Comparison of ENCODE assay signal across 8 cellular contexts in the genomic region with DNA sequence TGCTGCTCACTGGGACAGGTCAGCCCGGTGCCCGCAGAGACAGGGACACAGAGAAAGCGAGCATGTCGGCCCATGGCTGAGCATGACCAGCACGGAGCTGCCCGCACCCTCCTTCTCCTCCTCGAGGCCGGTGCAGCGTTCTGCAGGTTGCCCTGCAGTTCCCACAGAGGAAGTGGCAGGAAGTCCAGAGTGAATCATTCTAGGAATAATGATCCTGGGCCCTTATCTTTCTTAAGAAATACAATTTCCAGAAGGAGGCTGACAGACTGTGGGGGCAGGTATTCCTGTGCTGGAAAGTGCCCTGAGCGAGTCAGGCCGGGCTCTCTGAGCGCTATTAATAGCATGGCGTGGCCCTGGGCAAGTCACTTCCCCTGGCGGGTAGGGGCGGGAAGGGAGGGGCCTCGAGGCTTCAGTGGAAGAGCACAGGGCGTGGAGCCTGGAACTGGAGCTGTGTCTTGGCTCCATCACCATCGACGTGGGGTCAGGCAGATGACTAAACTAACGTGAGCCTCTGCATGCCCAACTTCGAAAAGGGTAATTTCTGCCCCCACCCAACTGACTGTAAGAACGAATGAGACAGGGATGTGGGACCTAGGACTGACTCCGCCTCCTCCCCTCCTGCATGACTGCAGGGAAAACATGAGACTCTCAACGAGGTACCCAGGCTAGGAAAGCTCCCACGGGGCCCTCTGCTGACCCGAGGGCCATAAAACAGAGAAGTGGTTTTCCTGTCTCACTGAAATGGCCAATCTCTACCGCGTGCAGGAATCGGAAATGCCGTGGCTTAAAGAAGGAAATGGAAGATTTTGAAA. TPM values are rescaled to one million over a fixed set of nuclear protein-coding genes. Genes with fewer than 3 reads are reported as not detected.
DNase-seq lines count a peak whose midpoint lies in the region; ATAC-seq and TF ChIP-seq lines count a peak whose summit lies in the region.

No MANE protein-coding gene starts in this region.

- no peak overlapping the region for H2BK120ac ChIP-seq in trophoblast cell (ENCODE audit: insufficient read depth, low read length, poor library complexity)

- H3K23ac ChIP-seq in trophoblast cell (ENCODE audit: low read length): no peak overlapping the region

- peaks cover 6% of the 10 kb centered on the region for H3K9me3 ChIP-seq in trophoblast cell (ENCODE audit: insufficient read depth, low read depth, low read length)

- H3K4me1 ChIP-seq in trophoblast cell (ENCODE audit: control insufficient read depth in 1 of 2, insufficient read depth in 2 of 2, low read length in 2 of 2): peaks cover 15 to 27% of the 10 kb centered on the region in 2 experiments

- WGBS in trophoblast cell (ENCODE audit: extremely low coverage, insufficient coverage, insufficient read length): no CpG with 5 or more reads among the region's 30 CpGs

- no peak overlapping the region for H3K14ac ChIP-seq in trophoblast cell (ENCODE audit: low read length)

- H3K36me3 ChIP-seq in trophoblast cell (ENCODE audit: control insufficient read depth in 1 of 2, insufficient read depth in 2 of 2, low read length in 2 of 2): peaks cover 39 to 43% of the 10 kb centered on the region in 2 experiments

- peak overlapping the region; percentile 31 for H4K91ac ChIP-seq in trophoblast cell (ENCODE audit: low read depth, low read length)

- peak overlapping the region; percentile 9 for H3K27ac ChIP-seq in trophoblast cell (ENCODE audit: low read depth, low read length)

- peaks cover 1% of the 10 kb centered on the region for H3K79me2 ChIP-seq in trophoblast cell (ENCODE audit: control insufficient read depth, insufficient read depth, low read length, poor library complexity)

- H3K27me3 ChIP-seq in trophoblast cell (ENCODE audit: insufficient read depth, low read length): no peaks in the 10 kb centered on the region

- no peak overlapping the region for H3K4me2 ChIP-seq in trophoblast cell (ENCODE audit: low read length)

- H3K4me3 ChIP-seq in fibroblast of villous mesenchyme (ENCODE audit: low read depth, low read length) (no peak overlapping the region), trophoblast cell (ENCODE audit: low read depth, low read length) (no peak overlapping the region)

- no peak overlapping the region for H4K12ac ChIP-seq in trophoblast cell (ENCODE audit: low read depth, low read length)

- ATAC-seq in HG03442 (IDR thresholded peaks at IDR 0.05; ENCODE audit: unreplicated experiment) (no peak), GM19324 (IDR thresholded peaks at IDR 0.05; ENCODE audit: low FRiP score, unreplicated experiment) (no peak)

- H2AFZ ChIP-seq in trophoblast cell (ENCODE audit: insufficient read depth, low read length, poor library complexity): no peak overlapping the region

- intact Hi-C loops in posterior cingulate gyrus (cut with DNase I): no loop called here

- peak; percentile 81 for DNase-seq in GDM1 (lab: John Stamatoyannopoulos, UW)
- DNase-seq in NCI-H226: peak; percentile 97
- DNase-seq in activated T-cell treated with anti-CD3 and anti-CD28 coated beads, Interleukin-2, amount 50 U/mL, for 1 hour: peak; percentile 54
- peak; percentile 93 for DNase-seq in fibroblast of villous mesenchyme (ENCODE audit: low read depth)
- DNase-seq in trophoblast cell: peak; percentile 97 to 98
- DNase-seq in posterior cingulate gyrus: no peak

- H3K79me1 ChIP-seq in trophoblast cell (ENCODE audit: low read length): peaks cover 5% of the 10 kb centered on the region

- no peak overlapping the region for H4K8ac ChIP-seq in trophoblast cell (ENCODE audit: low read depth, low read length)

- H3K18ac ChIP-seq in trophoblast cell (ENCODE audit: low read length): no peak overlapping the region

- no peak overlapping the region for H3K4ac ChIP-seq in trophoblast cell (ENCODE audit: low read depth, low read length)

- H2BK12ac ChIP-seq in trophoblast cell (ENCODE audit: low read length): no peak overlapping the region

- H2BK5ac ChIP-seq in trophoblast cell (ENCODE audit: low read depth, low read length, poor library complexity): no peak overlapping the region

- H3K9ac ChIP-seq in trophoblast cell (ENCODE audit: low read length): no peak overlapping the region

- no peak for TF ChIP-seq CTCF in fibroblast of villous mesenchyme (IDR thresholded peaks at IDR 0.05; ENCODE audit: insufficient read depth, low read depth, low read length)

- H2AK5ac ChIP-seq in trophoblast cell (ENCODE audit: low read length): no peak overlapping the region

RNA-seq across cellular contexts. Expression of gene TMEM204, which starts 9.8 kb away (rescaled TPM):
- total RNA-seq in fibroblast of villous mesenchyme: 22.5 and 36.1 TPM in 2 replicates
- polyA plus RNA-seq in trophoblast cell (2013): 9.6 and 10.8 TPM in 2 replicates

RNA-seq across cellular contexts. Expression of gene TELO2, which starts 50.1 kb away (rescaled TPM):
- 21.6 and 22.2 TPM in 2 replicates for total RNA-seq in fibroblast of villous mesenchyme
- polyA plus RNA-seq in trophoblast cell (2013): 17.7 and 19.2 TPM in 2 replicates

RNA-seq across cellular contexts. Expression of gene PTX4, which starts 54.5 kb away (rescaled TPM):
- total RNA-seq in fibroblast of villous mesenchyme: 0.32 and 0.43 TPM in 2 replicates
- 0.04 TPM in 1 of 2 replicates, not detected in the other for polyA plus RNA-seq in trophoblast cell (2013)

Comparison
In these comparisons a context has a peak if more than half of its experiments do, and no peak if none do; other contexts are left out.
1. DNase-seq: peak in GDM1 (single experiment), NCI-H226 (single experiment), activated T-cell treated with anti-CD3 and anti-CD28 coated beads, Interleukin-2, amount 50 U/mL, for 1 hour (single experiment), fibroblast of villous mesenchyme (single experiment) and trophoblast cell (2 of 2); none in posterior cingulate gyrus (0 of 10).